ENCODE assay signal across 1 cellular context in the genomic region with DNA sequence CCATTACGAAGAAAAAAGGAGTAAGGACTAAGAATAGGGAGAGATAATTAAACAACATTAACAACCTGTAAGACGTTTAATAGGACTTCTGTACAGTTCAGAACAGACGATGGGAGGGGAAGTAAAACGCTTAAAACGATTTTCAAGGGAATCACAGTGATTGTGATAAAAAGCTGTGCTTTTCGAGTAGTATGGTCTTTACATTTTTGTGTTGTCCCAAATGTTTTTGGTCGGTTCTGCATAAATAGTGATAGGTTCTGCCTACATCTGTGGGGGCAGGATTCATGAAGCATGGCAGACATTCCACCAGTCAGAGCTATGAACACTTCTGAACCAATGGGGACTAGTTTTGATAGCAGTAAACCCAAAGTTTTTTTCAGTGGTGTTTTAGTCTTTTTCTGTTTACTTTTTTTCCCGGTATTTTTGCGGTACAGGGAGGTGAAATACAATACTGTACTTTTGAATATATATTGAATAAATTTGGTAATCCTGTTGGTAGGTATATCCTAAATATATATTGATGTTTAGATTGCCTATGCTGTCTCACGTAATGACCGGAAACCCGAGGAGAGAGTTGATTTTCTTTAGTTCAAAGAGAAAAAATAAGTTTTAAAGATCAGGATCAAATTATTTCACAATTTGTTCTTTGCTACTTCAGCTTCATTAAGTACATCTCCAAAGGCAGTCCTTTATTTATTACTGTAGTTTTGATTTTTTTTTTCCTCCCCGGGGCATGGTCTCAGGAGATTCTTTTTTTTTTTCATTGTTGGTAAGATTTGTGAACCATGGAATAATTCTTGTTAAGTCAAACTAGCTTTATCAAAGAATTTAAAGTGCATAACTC.
A peak's percentile ranks its signal among the peaks of the same experiment; 100 is the strongest.
TF ChIP-seq lines count a peak whose summit lies in the region.

No MANE protein-coding gene starts in this region.

TF ChIP-seq in K562, 482 proteins besides CTCF, POLR2A, EP300 and RAD21 (continued from another document and continues in another):
- TF ChIP-seq E2F8 (IDR thresholded peaks at IDR 0.05; ENCODE audit: low read depth, partially characterized antibody) (no peak), CBFA2T3 (IDR thresholded peaks at IDR 0.05) (no peak), JUNB (CRISPR knock-in tag; conservative IDR thresholded peaks at IDR 0.05) (no peak), NCOA2 (IDR thresholded peaks at IDR 0.05; ENCODE audit: partially characterized antibody in 2 of 2) (no peak), ZNF395 (CRISPR knock-in tag; IDR thresholded peaks at IDR 0.05) (0 out of 2 replicates have a peak, but pooled peaks have one; percentile 28), HDAC1 (IDR thresholded peaks at IDR 0.05) (peak in 1 of 2 experiments; percentile 19; a peak in 1 of 4 replicates), AFF1 (IDR thresholded peaks at IDR 0.05; ENCODE audit: low read depth in 1 of 2, partially characterized antibody in 2 of 2) (peak in 1 of 2 experiments; percentile 26), CLOCK (CRISPR knock-in tag; IDR thresholded peaks at IDR 0.05; ENCODE audit: borderline replicate concordance) (no peak), MEF2D (tag; conservative IDR thresholded peaks at IDR 0.05; ENCODE audit: low read depth) (no peak), TEAD1 (CRISPR knock-in tag; IDR thresholded peaks at IDR 0.05) (peak in 1 of 2 experiments; percentile 70; a peak in 1 of 4 replicates), ZNF766 (CRISPR knock-in tag; conservative IDR thresholded peaks at IDR 0.05) (peak; percentile 62; the same call in 1 of the 2 replicates), POLR2G (IDR thresholded peaks at IDR 0.05; ENCODE audit: low read depth, low read length) (0 out of 2 replicates have a peak, but pooled peaks have one; percentile 18), PTTG1 (tag; IDR thresholded peaks at IDR 0.05; ENCODE audit: low read depth) (no peak), ZNF639 (CRISPR knock-in tag; conservative IDR thresholded peaks at IDR 0.05 in 1 of 2, IDR thresholded peaks at IDR 0.05 in 1 of 2) (peak in 1 of 2 experiments; percentile 34; a peak in 1 of 4 replicates), CEBPG (CRISPR knock-in tag; IDR thresholded peaks at IDR 0.05) (no peak), CEBPG (tag; conservative IDR thresholded peaks at IDR 0.05 in 1 of 2, IDR thresholded peaks at IDR 0.05 in 1 of 2) (no peak), ZNF583 (CRISPR knock-in tag; IDR thresholded peaks at IDR 0.05) (no peak), ZNF764 (CRISPR knock-in tag; IDR thresholded peaks at IDR 0.05; ENCODE audit: low read depth) (no peak), ELF1 (tag; IDR thresholded peaks at IDR 0.05) (no peak), SRSF7 (optimal IDR thresholded peaks at IDR 0.05; ENCODE audit: low read depth, low read length) (no peak), RBM39 (optimal IDR thresholded peaks at IDR 0.05; ENCODE audit: low read depth, low read length) (no peak), TEAD4 (IDR thresholded peaks at IDR 0.05; ENCODE audit: low read length) (peak; percentile 74), TEAD4 (CRISPR knock-in tag; IDR thresholded peaks at IDR 0.05; ENCODE audit: borderline replicate concordance) (no peak), YY1 (IDR thresholded peaks at IDR 0.05; ENCODE audit: borderline replicate concordance in 1 of 3, control insufficient read depth in 1 of 3, extremely low read depth in 1 of 3, insufficient read depth in 3 of 3, insufficient read length in 1 of 3, insufficient replicate concordance in 2 of 3, low read depth in 1 of 3, low read length in 2 of 3) (peak in 1 of 3 experiments; percentile 70)
- TF ChIP-seq, protein P1, sequence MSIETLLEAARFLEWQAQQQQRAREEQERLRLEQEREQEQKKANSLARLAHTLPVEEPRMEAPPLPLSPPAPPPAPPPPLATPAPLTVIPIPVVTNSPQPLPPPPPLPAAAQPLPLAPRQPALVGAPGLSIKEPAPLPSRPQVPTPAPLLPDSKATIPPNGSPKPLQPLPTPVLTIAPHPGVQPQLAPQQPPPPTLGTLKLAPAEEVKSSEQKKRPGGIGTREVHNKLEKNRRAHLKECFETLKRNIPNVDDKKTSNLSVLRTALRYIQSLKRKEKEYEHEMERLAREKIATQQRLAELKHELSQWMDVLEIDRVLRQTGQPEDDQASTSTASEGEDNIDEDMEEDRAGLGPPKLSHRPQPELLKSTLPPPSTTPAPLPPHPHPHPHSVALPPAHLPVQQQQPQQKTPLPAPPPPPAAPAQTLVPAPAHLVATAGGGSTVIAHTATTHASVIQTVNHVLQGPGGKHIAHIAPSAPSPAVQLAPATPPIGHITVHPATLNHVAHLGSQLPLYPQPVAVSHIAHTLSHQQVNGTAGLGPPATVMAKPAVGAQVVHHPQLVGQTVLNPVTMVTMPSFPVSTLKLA (conservative IDR thresholded peaks at IDR 0.05) = peak in 1 of 2 experiments; percentile 45; a peak in 1 of 4 replicates
- TF ChIP-seq, protein P2, sequence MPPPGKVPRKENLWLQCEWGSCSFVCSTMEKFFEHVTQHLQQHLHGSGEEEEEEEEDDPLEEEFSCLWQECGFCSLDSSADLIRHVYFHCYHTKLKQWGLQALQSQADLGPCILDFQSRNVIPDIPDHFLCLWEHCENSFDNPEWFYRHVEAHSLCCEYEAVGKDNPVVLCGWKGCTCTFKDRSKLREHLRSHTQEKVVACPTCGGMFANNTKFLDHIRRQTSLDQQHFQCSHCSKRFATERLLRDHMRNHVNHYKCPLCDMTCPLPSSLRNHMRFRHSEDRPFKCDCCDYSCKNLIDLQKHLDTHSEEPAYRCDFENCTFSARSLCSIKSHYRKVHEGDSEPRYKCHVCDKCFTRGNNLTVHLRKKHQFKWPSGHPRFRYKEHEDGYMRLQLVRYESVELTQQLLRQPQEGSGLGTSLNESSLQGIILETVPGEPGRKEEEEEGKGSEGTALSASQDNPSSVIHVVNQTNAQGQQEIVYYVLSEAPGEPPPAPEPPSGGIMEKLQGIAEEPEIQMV (tag; conservative IDR thresholded peaks at IDR 0.05; ENCODE audit: low read depth) = no peak
- TF ChIP-seq, protein P3, sequence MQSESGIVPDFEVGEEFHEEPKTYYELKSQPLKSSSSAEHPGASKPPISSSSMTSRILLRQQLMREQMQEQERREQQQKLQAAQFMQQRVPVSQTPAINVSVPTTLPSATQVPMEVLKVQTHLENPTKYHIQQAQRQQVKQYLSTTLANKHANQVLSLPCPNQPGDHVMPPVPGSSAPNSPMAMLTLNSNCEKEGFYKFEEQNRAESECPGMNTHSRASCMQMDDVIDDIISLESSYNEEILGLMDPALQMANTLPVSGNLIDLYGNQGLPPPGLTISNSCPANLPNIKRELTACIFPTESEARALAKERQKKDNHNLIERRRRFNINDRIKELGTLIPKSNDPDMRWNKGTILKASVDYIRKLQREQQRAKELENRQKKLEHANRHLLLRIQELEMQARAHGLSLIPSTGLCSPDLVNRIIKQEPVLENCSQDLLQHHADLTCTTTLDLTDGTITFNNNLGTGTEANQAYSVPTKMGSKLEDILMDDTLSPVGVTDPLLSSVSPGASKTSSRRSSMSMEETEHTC (IDR thresholded peaks at IDR 0.05) = no peak
- TF ChIP-seq, protein P4, sequence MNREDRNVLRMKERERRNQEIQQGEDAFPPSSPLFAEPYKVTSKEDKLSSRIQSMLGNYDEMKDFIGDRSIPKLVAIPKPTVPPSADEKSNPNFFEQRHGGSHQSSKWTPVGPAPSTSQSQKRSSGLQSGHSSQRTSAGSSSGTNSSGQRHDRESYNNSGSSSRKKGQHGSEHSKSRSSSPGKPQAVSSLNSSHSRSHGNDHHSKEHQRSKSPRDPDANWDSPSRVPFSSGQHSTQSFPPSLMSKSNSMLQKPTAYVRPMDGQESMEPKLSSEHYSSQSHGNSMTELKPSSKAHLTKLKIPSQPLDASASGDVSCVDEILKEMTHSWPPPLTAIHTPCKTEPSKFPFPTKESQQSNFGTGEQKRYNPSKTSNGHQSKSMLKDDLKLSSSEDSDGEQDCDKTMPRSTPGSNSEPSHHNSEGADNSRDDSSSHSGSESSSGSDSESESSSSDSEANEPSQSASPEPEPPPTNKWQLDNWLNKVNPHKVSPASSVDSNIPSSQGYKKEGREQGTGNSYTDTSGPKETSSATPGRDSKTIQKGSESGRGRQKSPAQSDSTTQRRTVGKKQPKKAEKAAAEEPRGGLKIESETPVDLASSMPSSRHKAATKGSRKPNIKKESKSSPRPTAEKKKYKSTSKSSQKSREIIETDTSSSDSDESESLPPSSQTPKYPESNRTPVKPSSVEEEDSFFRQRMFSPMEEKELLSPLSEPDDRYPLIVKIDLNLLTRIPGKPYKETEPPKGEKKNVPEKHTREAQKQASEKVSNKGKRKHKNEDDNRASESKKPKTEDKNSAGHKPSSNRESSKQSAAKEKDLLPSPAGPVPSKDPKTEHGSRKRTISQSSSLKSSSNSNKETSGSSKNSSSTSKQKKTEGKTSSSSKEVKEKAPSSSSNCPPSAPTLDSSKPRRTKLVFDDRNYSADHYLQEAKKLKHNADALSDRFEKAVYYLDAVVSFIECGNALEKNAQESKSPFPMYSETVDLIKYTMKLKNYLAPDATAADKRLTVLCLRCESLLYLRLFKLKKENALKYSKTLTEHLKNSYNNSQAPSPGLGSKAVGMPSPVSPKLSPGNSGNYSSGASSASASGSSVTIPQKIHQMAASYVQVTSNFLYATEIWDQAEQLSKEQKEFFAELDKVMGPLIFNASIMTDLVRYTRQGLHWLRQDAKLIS (CRISPR knock-in tag; IDR thresholded peaks at IDR 0.05) = no peak
